ENCODE assay signal across 1 cellular context in genomic region chr2:241910604-241911520, GRCh38.
TF ChIP-seq lines count a peak whose summit lies in the region.

No MANE protein-coding gene starts in this region.

TF ChIP-seq in IMR-90, 13 proteins besides CTCF, POLR2A, EP300 and RAD21:
- TF ChIP-seq USF2 (IDR thresholded peaks at IDR 0.05; ENCODE audit: low read depth, low read length) (no peak), CEBPB (IDR thresholded peaks at IDR 0.05; ENCODE audit: low read depth, low read length) (no peak), CHD1 (IDR thresholded peaks at IDR 0.05; ENCODE audit: low read depth, low read length) (no peak), SMC3 (IDR thresholded peaks at IDR 0.05; ENCODE audit: low read depth, low read length) (no peak), FOS (IDR thresholded peaks at IDR 0.05; ENCODE audit: low read depth, low read length) (no peak), RCOR1 (IDR thresholded peaks at IDR 0.05; ENCODE audit: insufficient replicate concordance, low read length) (no peak), MXI1 (IDR thresholded peaks at IDR 0.05; ENCODE audit: borderline replicate concordance, low read depth, low read length) (no peak), MAFK (IDR thresholded peaks at IDR 0.05; ENCODE audit: low read depth, low read length) (no peak), MAZ (IDR thresholded peaks at IDR 0.05; ENCODE audit: borderline replicate concordance, low read depth, low read length) (no peak), RFX5 (IDR thresholded peaks at IDR 0.05; ENCODE audit: low read depth, low read length) (no peak), BHLHE40 (IDR thresholded peaks at IDR 0.05; ENCODE audit: low read depth, low read length) (no peak), NFE2L2 (IDR thresholded peaks at IDR 0.05; ENCODE audit: low read depth, low read length) (no peak)
- TF ChIP-seq, protein P1, sequence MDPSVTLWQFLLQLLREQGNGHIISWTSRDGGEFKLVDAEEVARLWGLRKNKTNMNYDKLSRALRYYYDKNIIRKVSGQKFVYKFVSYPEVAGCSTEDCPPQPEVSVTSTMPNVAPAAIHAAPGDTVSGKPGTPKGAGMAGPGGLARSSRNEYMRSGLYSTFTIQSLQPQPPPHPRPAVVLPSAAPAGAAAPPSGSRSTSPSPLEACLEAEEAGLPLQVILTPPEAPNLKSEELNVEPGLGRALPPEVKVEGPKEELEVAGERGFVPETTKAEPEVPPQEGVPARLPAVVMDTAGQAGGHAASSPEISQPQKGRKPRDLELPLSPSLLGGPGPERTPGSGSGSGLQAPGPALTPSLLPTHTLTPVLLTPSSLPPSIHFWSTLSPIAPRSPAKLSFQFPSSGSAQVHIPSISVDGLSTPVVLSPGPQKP (IDR thresholded peaks at IDR 0.05; ENCODE audit: borderline replicate concordance, low read depth, low read length): no peak
